In genomic region chrX:75746891-75747639, GRCh38 we compare ENCODE assay signal across 8 cellular contexts. TPM values are rescaled to one million over a fixed set of nuclear protein-coding genes. Genes with fewer than 3 reads are reported as not detected.
DNase-seq lines count a peak whose midpoint lies in the region; ATAC-seq and TF ChIP-seq lines count a peak whose summit lies in the region.

No MANE protein-coding gene starts in this region.

- ATAC-seq in CD8-positive, alpha-beta T cell, result peak; percentile 51
- ATAC-seq in GM19467 (IDR thresholded peaks at IDR 0.05; ENCODE audit: unreplicated experiment) (peak; percentile 50), GM19328 (IDR thresholded peaks at IDR 0.05; ENCODE audit: unreplicated experiment) (no peak)
- peak; percentile 88 for ATAC-seq in activated CD4-positive, alpha-beta T cell treated with anti-CD3 and anti-CD28 coated beads for 36 hours
- ATAC-seq in stimulated activated effector memory CD8-positive, alpha-beta T cell treated with anti-CD3 and anti-CD28 coated beads, Interleukin-12 subunit alpha, Interleukin-12 subunit beta, amount 100 ng/mL, for 72 hours, result peak; percentile 70

- CTCF ChIA-PET in CD8-positive, alpha-beta T cell (lab: Charles Lee), result no interaction called here
- CTCF ChIA-PET in activated CD4-positive, alpha-beta T cell treated with anti-CD3 and anti-CD28 coated beads for 36 hours (lab: Charles Lee), result no interaction called here

- peak in 5 of 7 experiments; percentile 3 to 59 (median 10) for DNase-seq in CD8-positive, alpha-beta T cell
- DNase-seq in HuH-7 (ENCODE audit: low spot score), result peak; percentile 7
- peak; percentile 65 for DNase-seq in activated CD4-positive, alpha-beta T cell treated with anti-CD3 and anti-CD28 coated beads for 36 hours
- DNase-seq in mesenteric fat pad (ENCODE audit: low spot score), result peak; percentile 68
- peak in 1 of 2 donors; percentile 45 for DNase-seq in stimulated activated effector memory CD8-positive, alpha-beta T cell treated with anti-CD3 and anti-CD28 coated beads, Interleukin-12 subunit alpha, Interleukin-12 subunit beta, amount 100 ng/mL, for 72 hours (ENCODE audit: low spot score in 2 of 2)

- no peaks in the 10 kb centered on the region for H3K36me3 ChIP-seq in CD8-positive, alpha-beta T cell (ENCODE audit: insufficient read depth, low read length)
- no peaks in the 10 kb centered on the region for H3K36me3 ChIP-seq in ectodermal cell (ENCODE audit: control insufficient read depth, insufficient read depth, low read length)

- no peak overlapping the region for H3K27ac ChIP-seq in CD8-positive, alpha-beta T cell (ENCODE audit: low read depth, low read length)
- no peak overlapping the region for H3K27ac ChIP-seq in ectodermal cell (ENCODE audit: insufficient read depth, low read depth, low read length, poor library complexity, severe bottlenecking)

- WGBS in ectodermal cell, 2 experiments, result 1 to 2% methylated on average over 51 to 54 of the region's 54 CpGs

- POLR2A ChIA-PET in CD8-positive, alpha-beta T cell (lab: Charles Lee), result no interaction called here
- POLR2A ChIA-PET in activated CD4-positive, alpha-beta T cell treated with anti-CD3 and anti-CD28 coated beads for 36 hours (lab: Charles Lee), result no interaction called here

- peak overlapping the region; percentile 84 for H3K4me3 Mint-ChIP-seq in CD8-positive, alpha-beta T cell
- peak overlapping the region; percentile 72 for H3K4me3 Mint-ChIP-seq in activated CD4-positive, alpha-beta T cell treated with anti-CD3 and anti-CD28 coated beads for 36 hours
- peak overlapping the region; percentile 59 for H3K4me3 Mint-ChIP-seq in stimulated activated effector memory CD8-positive, alpha-beta T cell treated with anti-CD3 and anti-CD28 coated beads, Interleukin-12 subunit alpha, Interleukin-12 subunit beta, amount 100 ng/mL, for 72 hours

- no peaks in the 10 kb centered on the region for H3K9me3 ChIP-seq in CD8-positive, alpha-beta T cell (ENCODE audit: low read length)
- H3K9me3 ChIP-seq in ectodermal cell (ENCODE audit: control insufficient read depth, low read length), result no peaks in the 10 kb centered on the region

- no peaks in the 10 kb centered on the region for H3K27me3 ChIP-seq in CD8-positive, alpha-beta T cell (ENCODE audit: insufficient read depth, low read length)
- H3K27me3 ChIP-seq in ectodermal cell (ENCODE audit: control insufficient read depth, insufficient read depth, low read length, poor library complexity, severe bottlenecking), result no peaks in the 10 kb centered on the region

- intact Hi-C loops in CD8-positive, alpha-beta T cell (cut with DNase I, micrococcal nuclease), result no loop called here
- intact Hi-C loops in activated CD4-positive, alpha-beta T cell treated with anti-CD3 and anti-CD28 coated beads for 36 hours (cut with DNase I, micrococcal nuclease), result no loop called here

- no peaks in the 10 kb centered on the region for H3K36me3 Mint-ChIP-seq in CD8-positive, alpha-beta T cell
- peaks cover 2% of the 10 kb centered on the region for H3K36me3 Mint-ChIP-seq in activated CD4-positive, alpha-beta T cell treated with anti-CD3 and anti-CD28 coated beads for 36 hours (ENCODE audit: low read depth)
- no peaks in the 10 kb centered on the region for H3K36me3 Mint-ChIP-seq in stimulated activated effector memory CD8-positive, alpha-beta T cell treated with anti-CD3 and anti-CD28 coated beads, Interleukin-12 subunit alpha, Interleukin-12 subunit beta, amount 100 ng/mL, for 72 hours

- H3K27ac Mint-ChIP-seq in CD8-positive, alpha-beta T cell, result peak overlapping the region; percentile 57
- peak overlapping the region; percentile 34 for H3K27ac Mint-ChIP-seq in activated CD4-positive, alpha-beta T cell treated with anti-CD3 and anti-CD28 coated beads for 36 hours
- peak overlapping the region; percentile 32 for H3K27ac Mint-ChIP-seq in stimulated activated effector memory CD8-positive, alpha-beta T cell treated with anti-CD3 and anti-CD28 coated beads, Interleukin-12 subunit alpha, Interleukin-12 subunit beta, amount 100 ng/mL, for 72 hours

- TF ChIP-seq CTCF in CD8-positive, alpha-beta T cell (IDR thresholded peaks at IDR 0.05), result no peak

- peak overlapping the region; percentile 43 for H3K4me3 ChIP-seq in CD8-positive, alpha-beta T cell (ENCODE audit: low read depth, low read length)
- H3K4me3 ChIP-seq in ectodermal cell (ENCODE audit: insufficient read depth, low read depth, low read length), result peak overlapping the region; percentile 41

- peaks cover 7% of the 10 kb centered on the region for H3K9me3 Mint-ChIP-seq in CD8-positive, alpha-beta T cell
- peaks cover 18% of the 10 kb centered on the region for H3K9me3 Mint-ChIP-seq in activated CD4-positive, alpha-beta T cell treated with anti-CD3 and anti-CD28 coated beads for 36 hours (ENCODE audit: low read depth)
- H3K9me3 Mint-ChIP-seq in stimulated activated effector memory CD8-positive, alpha-beta T cell treated with anti-CD3 and anti-CD28 coated beads, Interleukin-12 subunit alpha, Interleukin-12 subunit beta, amount 100 ng/mL, for 72 hours, result no peaks in the 10 kb centered on the region

- no peaks in the 10 kb centered on the region for H3K27me3 Mint-ChIP-seq in CD8-positive, alpha-beta T cell (ENCODE audit: low read depth)
- H3K27me3 Mint-ChIP-seq in activated CD4-positive, alpha-beta T cell treated with anti-CD3 and anti-CD28 coated beads for 36 hours, result peaks cover 1% of the 10 kb centered on the region

- peaks cover 12% of the 10 kb centered on the region for H3K4me1 Mint-ChIP-seq in CD8-positive, alpha-beta T cell (ENCODE audit: low read depth)
- peaks cover 8% of the 10 kb centered on the region for H3K4me1 Mint-ChIP-seq in activated CD4-positive, alpha-beta T cell treated with anti-CD3 and anti-CD28 coated beads for 36 hours
- H3K4me1 Mint-ChIP-seq in stimulated activated effector memory CD8-positive, alpha-beta T cell treated with anti-CD3 and anti-CD28 coated beads, Interleukin-12 subunit alpha, Interleukin-12 subunit beta, amount 100 ng/mL, for 72 hours, result peaks cover 8% of the 10 kb centered on the region

- peaks cover 8% of the 10 kb centered on the region for H3K4me1 ChIP-seq in CD8-positive, alpha-beta T cell (ENCODE audit: insufficient read depth, low read length)
- H3K4me1 ChIP-seq in ectodermal cell (ENCODE audit: control insufficient read depth, insufficient read depth, low read length), result no peaks in the 10 kb centered on the region

RNA-seq across cellular contexts. Expression of gene MAGEE2, which starts 38.0 kb away (rescaled TPM):
- total RNA-seq in CD8-positive, alpha-beta T cell, result not detected
- total RNA-seq in activated CD4-positive, alpha-beta T cell treated with anti-CD3 and anti-CD28 coated beads for 36 hours, result not detected
- polyA plus RNA-seq in ectodermal cell (2013, experiment 1 of 4), result not detected
- not detected for polyA plus RNA-seq in ectodermal cell (2013, experiment 2 of 4)
- not detected for polyA plus RNA-seq in ectodermal cell (2013, experiment 3 of 4)
- not detected for polyA plus RNA-seq in ectodermal cell (2013, experiment 4 of 4)
- not detected for total RNA-seq in mesenteric fat pad
